ENCODE assay signal across 15 cellular contexts in the genomic region with DNA sequence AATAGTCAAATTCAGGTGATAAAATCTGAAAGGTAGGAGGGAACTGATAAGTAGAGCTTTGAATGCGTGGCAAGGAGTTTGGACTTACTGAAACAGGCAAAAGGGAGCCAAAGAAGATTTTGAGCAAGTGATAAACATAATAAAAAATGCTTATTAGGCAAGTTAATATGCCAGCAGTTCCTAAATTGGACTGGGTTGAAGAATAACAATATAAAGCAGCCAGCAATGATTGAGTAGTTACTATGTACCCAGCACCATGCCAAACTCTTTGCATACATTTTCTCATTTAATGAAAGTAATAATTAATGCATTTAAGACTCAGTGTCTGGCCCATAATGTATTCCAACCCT. TPM values are rescaled to one million over a fixed set of nuclear protein-coding genes. Genes with fewer than 3 reads are reported as not detected.
A peak's percentile ranks its signal among the peaks of the same experiment; 100 is the strongest.
DNase-seq lines count a peak whose midpoint lies in the region; ATAC-seq and TF ChIP-seq lines count a peak whose summit lies in the region.
"Had no signal": no experiment of that assay in that cellular context is flagged by ENCODE, and none has a peak within 500 bp of the region (broad histone marks: within the 10 kb centered on the region; RNA-seq: fewer than 3 reads in every experiment).

No MANE protein-coding gene starts in this region.

- H3K4me1 Mint-ChIP-seq in T-helper 17 cell: peaks cover 4% of the 10 kb centered on the region
- H3K4me1 Mint-ChIP-seq: activated CD4-positive, alpha-beta T cell treated with anti-CD3 and anti-CD28 coated beads for 36 hours; memory B cell had no signal

- H3K27ac Mint-ChIP-seq in T-helper 17 cell: peak overlapping the region; percentile 39
- H3K27ac Mint-ChIP-seq: activated CD4-positive, alpha-beta T cell treated with anti-CD3 and anti-CD28 coated beads for 36 hours; memory B cell; natural killer cell treated with Interleukin-12 subunit alpha and Interleukin-12 subunit beta and Interleukin-15 and Interleukin-18, amount 100 ng/mL, for 72 hours had no signal

- POLR2A ChIA-PET in SK-N-SH (lab: Yijun Ruan, JAX): no interaction called here

- H3K9ac ChIP-seq in SK-N-SH (no peak overlapping the region), subcutaneous abdominal adipose tissue (ENCODE audit: low read length in 5 of 5) (peak overlapping the region in 1 of 5 donors; percentile 19)
- H3K9ac ChIP-seq: BLaER1 treated with 17β-estradiol and CSF1 and Interleukin-3, amounts not matched to agents 10 nM and 100 nM had no signal

- H4K20me1 ChIP-seq in SK-N-SH (ENCODE audit: insufficient read depth): no peaks in the 10 kb centered on the region
- H4K20me1 ChIP-seq: BLaER1 treated with 17β-estradiol and CSF1 and Interleukin-3, amounts not matched to agents 10 nM and 100 nM had no signal

- CTCF ChIA-PET in SK-N-SH (lab: Yijun Ruan, JAX): interaction anchor here (1.5 to 5.4 kb wide), 2 partner anchors 22 to 51 kb away, joined by 3 to 33 read pairs; a partner anchor contains a TSS

- TF ChIP-seq RAD21 in SK-N-SH (IDR thresholded peaks at IDR 0.05; ENCODE audit: low read length): no peak

- H3K27me3 ChIP-seq in SK-N-SH (ENCODE audit: insufficient read depth) (no peaks in the 10 kb centered on the region), subcutaneous abdominal adipose tissue (ENCODE audit: control insufficient read depth in 5 of 5, insufficient read depth in 4 of 5, low read length in 5 of 5) (no peaks in the 10 kb centered on the region), dorsolateral prefrontal cortex (no peaks in the 10 kb centered on the region)
- H3K27me3 ChIP-seq: BLaER1 treated with 17β-estradiol and CSF1 and Interleukin-3, amounts not matched to agents 10 nM and 100 nM had no signal

- no peaks in the 10 kb centered on the region for H3K9me2 ChIP-seq in SK-N-SH

- TF ChIP-seq CTCF in SK-N-SH (IDR thresholded peaks at IDR 0.05) (no peak), dorsolateral prefrontal cortex (IDR thresholded peaks at IDR 0.05 in 54 of 56, conservative IDR thresholded peaks at IDR 0.05 in 2 of 56; ENCODE audit: low read depth in 1 of 56, partially characterized antibody in 56 of 56) (no peak)

- H3K36me3 ChIP-seq in SK-N-SH (replicated peaks in 1 of 2; ENCODE audit: control insufficient read depth in 1 of 2, insufficient read depth in 2 of 2, low read length in 1 of 2) (no peaks in the 10 kb centered on the region), subcutaneous abdominal adipose tissue (ENCODE audit: control insufficient read depth in 5 of 5, insufficient read depth in 5 of 5, low read length in 5 of 5) (no peaks in the 10 kb centered on the region)
- H3K36me3 ChIP-seq: BLaER1 treated with 17β-estradiol and CSF1 and Interleukin-3, amounts not matched to agents 10 nM and 100 nM had no signal

- H3K4me1 ChIP-seq in SK-N-SH (ENCODE audit: control insufficient read depth in 1 of 2, insufficient read depth in 2 of 2, low read depth in 1 of 2, low read length in 1 of 2) (peaks cover 3 to 16% of the 10 kb centered on the region in 2 experiments; a peak in 2 of 4 replicates), subcutaneous abdominal adipose tissue (ENCODE audit: control insufficient read depth in 5 of 5, insufficient read depth in 5 of 5, low read length in 5 of 5) (peaks cover 0 to 24% (median 18%) of the 10 kb centered on the region in 5 donors)
- H3K4me1 ChIP-seq: BLaER1 treated with 17β-estradiol and CSF1 and Interleukin-3, amounts not matched to agents 10 nM and 100 nM had no signal

- no peaks in the 10 kb centered on the region for H3K79me2 ChIP-seq in SK-N-SH (ENCODE audit: insufficient read depth)

- no peaks in the 10 kb centered on the region for H3F3A ChIP-seq in SK-N-SH (replicated peaks; ENCODE audit: insufficient read depth)

- peak overlapping the region in 1 of 2 experiments; percentile 66; a peak in 2 of 4 replicates for H3K27ac ChIP-seq in SK-N-SH (ENCODE audit: low read depth in 2 of 2, low read length in 1 of 2)
- H3K27ac ChIP-seq in subcutaneous abdominal adipose tissue (ENCODE audit: low read depth, low read length): peak overlapping the region; percentile 50
- H3K27ac ChIP-seq in dorsolateral prefrontal cortex: no peak overlapping the region
- H3K27ac ChIP-seq: BLaER1 treated with 17β-estradiol and CSF1 and Interleukin-3, amounts not matched to agents 10 nM and 100 nM had no signal

- no peak for TF ChIP-seq EP300 in SK-N-SH (IDR thresholded peaks at IDR 0.05; ENCODE audit: borderline replicate concordance in 1 of 2, low read depth in 1 of 2, low read length in 1 of 2)

- H2AFZ ChIP-seq in SK-N-SH (ENCODE audit: low read depth): peak overlapping the region; percentile 20; the same call in 1 of the 2 replicates

- H3K27me3 Mint-ChIP-seq in T-helper 17 cell: peaks cover 32% of the 10 kb centered on the region

- 39% methylated on average over 1 of the region's 1 CpG for WGBS in SK-N-SH (ENCODE audit: low lambda C conversion rate)

- DNase-seq in SK-N-SH (no peak), T-helper 17 cell (no peak), left lobe of liver (ENCODE audit: low spot score) (no peak), ecto neural progenitor cell (ENCODE audit: low spot score) (no peak), dorsolateral prefrontal cortex (no peak), NCI-H187 (lab: John Stamatoyannopoulos, UW) (no peak)
- DNase-seq: activated CD4-positive, alpha-beta T cell treated with anti-CD3 and anti-CD28 coated beads for 36 hours; activated gamma-delta T cell; amygdala; cerebellar nuclear complex had no signal

- H3K4me3 ChIP-seq in SK-N-SH (ENCODE audit: low read depth in 2 of 2, low read length in 1 of 2) (no peak overlapping the region), subcutaneous abdominal adipose tissue (ENCODE audit: low read depth in 1 of 5, low read length in 5 of 5) (no peak overlapping the region), dorsolateral prefrontal cortex (no peak overlapping the region)
- H3K4me3 ChIP-seq: BLaER1 treated with 17β-estradiol and CSF1 and Interleukin-3, amounts not matched to agents 10 nM and 100 nM had no signal

- no peak for ATAC-seq in SK-N-SH treated with all-trans-retinoic acid at 6 μM for 48 hours
- ATAC-seq in T-helper 17 cell: no peak
- peak; percentile 4 for ATAC-seq in left lobe of liver
- ATAC-seq: activated CD4-positive, alpha-beta T cell treated with anti-CD3 and anti-CD28 coated beads for 36 hours; natural killer cell treated with Interleukin-12 subunit alpha and Interleukin-12 subunit beta and Interleukin-15 and Interleukin-18, amount 100 ng/mL, for 72 hours had no signal

- H3K4me3 Mint-ChIP-seq in T-helper 17 cell: no peak overlapping the region
- H3K4me3 Mint-ChIP-seq: activated CD4-positive, alpha-beta T cell treated with anti-CD3 and anti-CD28 coated beads for 36 hours; memory B cell; natural killer cell treated with Interleukin-12 subunit alpha and Interleukin-12 subunit beta and Interleukin-15 and Interleukin-18, amount 100 ng/mL, for 72 hours had no signal

- intact Hi-C loops in dorsolateral prefrontal cortex (cut with DNase I): no loop called here

- H3K9me3 ChIP-seq in SK-N-SH (no peaks in the 10 kb centered on the region), T-helper 17 cell (ENCODE audit: control insufficient read depth, low read length, poor library complexity, severe bottlenecking) (no peaks in the 10 kb centered on the region), subcutaneous abdominal adipose tissue (ENCODE audit: control insufficient read depth in 5 of 5, low read length in 5 of 5) (no peaks in the 10 kb centered on the region)

- peaks cover 3% of the 10 kb centered on the region for H3K36me3 Mint-ChIP-seq in T-helper 17 cell (ENCODE audit: low read depth)
- H3K36me3 Mint-ChIP-seq: memory B cell; natural killer cell treated with Interleukin-12 subunit alpha and Interleukin-12 subunit beta and Interleukin-15 and Interleukin-18, amount 100 ng/mL, for 72 hours had no signal

- H3K4me2 ChIP-seq in SK-N-SH: no peak overlapping the region
- H3K4me2 ChIP-seq: BLaER1 treated with 17β-estradiol and CSF1 and Interleukin-3, amounts not matched to agents 10 nM and 100 nM had no signal

TF ChIP-seq in SK-N-SH, 30 proteins besides CTCF, POLR2A, EP300 and RAD21 (continues in another document):
- TF ChIP-seq RXRA (IDR thresholded peaks at IDR 0.05; ENCODE audit: borderline replicate concordance, low read depth): no peak
- no peak for TF ChIP-seq GATA2 (CRISPR knock-in tag; IDR thresholded peaks at IDR 0.05)
- no peak for TF ChIP-seq SIN3A (IDR thresholded peaks at IDR 0.05; ENCODE audit: borderline replicate concordance, low read depth, low read length)

TF ChIP-seq in SK-N-SH treated with all-trans-retinoic acid at 6 μM for 48 hours, 23 proteins besides CTCF, POLR2A, EP300 and RAD21 (continues in another document):
- TF ChIP-seq SNAI2 (CRISPR knock-in tag; IDR thresholded peaks at IDR 0.05) (no peak), TOX (CRISPR knock-in tag; IDR thresholded peaks at IDR 0.05; ENCODE audit: borderline replicate concordance) (no peak)

RNA-seq across cellular contexts. Expression of a gene that starts 23.8 kb away (rescaled TPM):
- polyA plus RNA-seq in SK-N-SH (2012; rRNA removed): 39.7 and 49.0 TPM in 2 replicates
- polyA plus RNA-seq in SK-N-SH (2012; cell fraction: cytosol; rRNA removed): 46.8 and 49.0 TPM in 2 replicates
- 47.8 and 72.0 TPM in 2 replicates for polyA plus RNA-seq in SK-N-SH (2012; cell fraction: nucleus; rRNA removed)
- 10 to 100 TPM; 16.5 to 21.3 TPM for total RNA-seq in T-helper 17 cell
- 59.9 TPM for total RNA-seq in left lobe of liver
- total RNA-seq in dorsolateral prefrontal cortex: 100 to 1,000 TPM; 172 to 665 (median 292) TPM

RNA-seq across cellular contexts. Expression of a gene that starts 50.1 kb away (rescaled TPM):
- polyA plus RNA-seq in SK-N-SH (2012; rRNA removed): 25.3 and 31.9 TPM in 2 replicates
- 20.4 and 32.3 TPM in 2 replicates for polyA plus RNA-seq in SK-N-SH (2012; cell fraction: cytosol; rRNA removed)
- polyA plus RNA-seq in SK-N-SH (2012; cell fraction: nucleus; rRNA removed): 48.4 and 52.0 TPM in 2 replicates
- total RNA-seq in T-helper 17 cell (10 to 100 TPM; 15.4 to 20.3 TPM), left lobe of liver (12.5 TPM), dorsolateral prefrontal cortex (10 to 100 TPM in 117 of 120 experiments, 1 to 10 TPM in 3; 8.9 to 51.5 (median 20.8) TPM)
